In genomic region chr19:14703833-14704232, GRCh38 we compare ENCODE assay signal across 31 cellular contexts. TPM values are rescaled to one million over a fixed set of nuclear protein-coding genes. Genes with fewer than 3 reads are reported as not detected.
"Had no signal": no experiment of that assay in that cellular context is flagged by ENCODE, and none has a peak within 500 bp of the region (broad histone marks: within the 10 kb centered on the region; RNA-seq: fewer than 3 reads in every experiment).

No MANE protein-coding gene starts in this region.

- DNase-seq: activated B cell treated with CpG ODN at 0.5 μM for 24 hours; activated CD4-positive, alpha-beta memory T cell treated with anti-CD3 and anti-CD28 coated beads, Interleukin-2, amount 10 ng/mL, durations not matched to agents 7 days and 5 days; activated CD4-positive, alpha-beta T cell treated with anti-CD3 and anti-CD28 coated beads for 4 hours; activated CD4-positive, alpha-beta T cell treated with anti-CD3 and anti-CD28 coated beads, Interleukin-2, amount 10 ng/mL, durations not matched to agents 24 days and 14 days; activated CD4-positive, alpha-beta T cell treated with anti-CD3 and anti-CD28 coated beads, Interleukin-2, amount 50 U/mL, for 48 hours; activated CD4-positive, CD25-positive, alpha-beta regulatory T cell treated with anti-CD3 and anti-CD28 coated beads, Interleukin-2, amount 50 U/mL, for 72 hours; activated CD8-positive, alpha-beta memory T cell treated with anti-CD3 and anti-CD28 coated beads for 24 hours; activated CD8-positive, alpha-beta memory T cell treated with anti-CD3 and anti-CD28 coated beads, Interleukin-2, amount 10 ng/mL, durations not matched to agents 7 days and 5 days; activated CD8-positive, alpha-beta memory T cell treated with anti-CD3 and anti-CD28 coated beads, Interleukin-2, amount 50 U/mL, for 48 hours; activated CD8-positive, alpha-beta T cell treated with anti-CD3 and anti-CD28 coated beads, Interleukin-2, amount 10 ng/mL, durations not matched to agents 7 days and 5 days; activated effector memory CD4-positive, alpha-beta T cell treated with anti-CD3 and anti-CD28 coated beads, Interleukin-2, amount 50 U/mL, for 16 hours; activated gamma-delta T cell treated with Interleukin-2 at 50 U/mL for 16 hours; activated naive CD4-positive, alpha-beta T cell; activated naive CD4-positive, alpha-beta T cell treated with anti-CD3 and anti-CD28 coated beads for 36 hours; activated naive CD4-positive, alpha-beta T cell treated with anti-CD3 and anti-CD28 coated beads, Interleukin-2, amount 50 U/mL, for 16 hours; activated naive CD8-positive, alpha-beta T cell treated with anti-CD3 and anti-CD28 coated beads for 36 hours; activated T-cell treated with anti-CD3 and anti-CD28 coated beads, Interleukin-2, amount 50 U/mL, for 24 hours; activated T-cell treated with anti-CD3 and anti-CD28 coated beads, Interleukin-2, amount 50 U/mL, for 48 hours; amniotic stem cell; aorta; body of pancreas; brain microvascular endothelial cell; central memory CD4-positive, alpha-beta T cell; cerebellar nuclear complex; T-helper 1 cell; T-helper 2 cell; T-helper 9 cell had no signal

- H3K4me1 Mint-ChIP-seq: activated B cell treated with CpG ODN at 0.5 μM for 24 hours; activated CD4-positive, alpha-beta memory T cell treated with anti-CD3 and anti-CD28 coated beads, Interleukin-2, amount 10 ng/mL, durations not matched to agents 7 days and 5 days; activated CD4-positive, alpha-beta T cell treated with anti-CD3 and anti-CD28 coated beads, Interleukin-2, amount 10 ng/mL, durations not matched to agents 24 days and 14 days; activated CD8-positive, alpha-beta memory T cell treated with anti-CD3 and anti-CD28 coated beads, Interleukin-2, amount 10 ng/mL, durations not matched to agents 7 days and 5 days; activated naive CD8-positive, alpha-beta T cell treated with anti-CD3 and anti-CD28 coated beads for 36 hours had no signal

- ATAC-seq: activated CD8-positive, alpha-beta memory T cell treated with anti-CD3 and anti-CD28 coated beads, Interleukin-2, amount 10 ng/mL, durations not matched to agents 7 days and 5 days; activated CD8-positive, alpha-beta T cell treated with anti-CD3 and anti-CD28 coated beads, Interleukin-2, amount 10 ng/mL, durations not matched to agents 7 days and 5 days; activated naive CD4-positive, alpha-beta T cell treated with anti-CD3 and anti-CD28 coated beads, Interleukin-2, amount 50 U/mL, for 72 hours; body of pancreas had no signal

- H3K9me3 Mint-ChIP-seq: activated T-cell treated with anti-CD3 and anti-CD28 coated beads, Interleukin-2, amount 50 U/mL, for 24 hours had no signal

- H3K27me3 Mint-ChIP-seq: activated B cell treated with CpG ODN at 0.5 μM for 24 hours; activated CD4-positive, alpha-beta memory T cell treated with anti-CD3 and anti-CD28 coated beads, Interleukin-2, amount 10 ng/mL, durations not matched to agents 7 days and 5 days; activated CD4-positive, alpha-beta T cell treated with anti-CD3 and anti-CD28 coated beads, Interleukin-2, amount 10 ng/mL, durations not matched to agents 24 days and 14 days; activated CD8-positive, alpha-beta memory T cell treated with anti-CD3 and anti-CD28 coated beads, Interleukin-2, amount 10 ng/mL, durations not matched to agents 7 days and 5 days; activated naive CD8-positive, alpha-beta T cell treated with anti-CD3 and anti-CD28 coated beads for 36 hours; activated T-cell treated with anti-CD3 and anti-CD28 coated beads, Interleukin-2, amount 50 U/mL, for 24 hours had no signal

- H3K4me3 Mint-ChIP-seq: activated B cell treated with CpG ODN at 0.5 μM for 24 hours; activated CD4-positive, alpha-beta memory T cell treated with anti-CD3 and anti-CD28 coated beads, Interleukin-2, amount 10 ng/mL, durations not matched to agents 7 days and 5 days; activated CD4-positive, alpha-beta T cell treated with anti-CD3 and anti-CD28 coated beads, Interleukin-2, amount 10 ng/mL, durations not matched to agents 24 days and 14 days; activated CD8-positive, alpha-beta memory T cell treated with anti-CD3 and anti-CD28 coated beads, Interleukin-2, amount 10 ng/mL, durations not matched to agents 7 days and 5 days; activated CD8-positive, alpha-beta T cell treated with anti-CD3 and anti-CD28 coated beads, Interleukin-2, amount 10 ng/mL, durations not matched to agents 7 days and 5 days; activated naive CD4-positive, alpha-beta T cell treated with anti-CD3 and anti-CD28 coated beads for 36 hours; activated naive CD8-positive, alpha-beta T cell treated with anti-CD3 and anti-CD28 coated beads for 36 hours; activated T-cell treated with anti-CD3 and anti-CD28 coated beads, Interleukin-2, amount 50 U/mL, for 24 hours; T-helper 1 cell treated with Interleukin-12 subunit alpha and Interleukin-12 subunit beta and Interleukin-4 antibody, amounts not matched to agents 30 μg/mL and 1 μg/mL, for 36 hours; T-helper 2 cell treated with Interferon-gamma antibody and Interleukin-4, amounts not matched to agents 5 μg/mL and 100 μg/mL, for 36 hours had no signal

- H3K27ac Mint-ChIP-seq: activated B cell treated with CpG ODN at 0.5 μM for 24 hours; activated CD4-positive, alpha-beta memory T cell treated with anti-CD3 and anti-CD28 coated beads, Interleukin-2, amount 10 ng/mL, durations not matched to agents 7 days and 5 days; activated CD4-positive, alpha-beta T cell treated with anti-CD3 and anti-CD28 coated beads, Interleukin-2, amount 10 ng/mL, durations not matched to agents 24 days and 14 days; activated CD8-positive, alpha-beta memory T cell treated with anti-CD3 and anti-CD28 coated beads, Interleukin-2, amount 10 ng/mL, durations not matched to agents 7 days and 5 days; activated CD8-positive, alpha-beta T cell treated with anti-CD3 and anti-CD28 coated beads, Interleukin-2, amount 10 ng/mL, durations not matched to agents 7 days and 5 days; activated naive CD4-positive, alpha-beta T cell treated with anti-CD3 and anti-CD28 coated beads for 36 hours; activated naive CD8-positive, alpha-beta T cell treated with anti-CD3 and anti-CD28 coated beads for 36 hours; activated T-cell treated with anti-CD3 and anti-CD28 coated beads, Interleukin-2, amount 50 U/mL, for 24 hours; T-helper 1 cell treated with Interleukin-12 subunit alpha and Interleukin-12 subunit beta and Interleukin-4 antibody, amounts not matched to agents 30 μg/mL and 1 μg/mL, for 36 hours; T-helper 2 cell treated with Interferon-gamma antibody and Interleukin-4, amounts not matched to agents 5 μg/mL and 100 μg/mL, for 36 hours had no signal

RNA-seq across cellular contexts. Expression of gene ADGRE3, which starts 29.2 kb away (rescaled TPM):
- total RNA-seq: activated B cell treated with CpG ODN at 0.5 μM for 24 hours; activated CD4-positive, alpha-beta memory T cell treated with anti-CD3 and anti-CD28 coated beads, Interleukin-2, amount 10 ng/mL, durations not matched to agents 7 days and 5 days; activated CD4-positive, alpha-beta T cell treated with anti-CD3 and anti-CD28 coated beads, Interleukin-2, amount 10 ng/mL, durations not matched to agents 24 days and 14 days; activated CD8-positive, alpha-beta memory T cell treated with anti-CD3 and anti-CD28 coated beads, Interleukin-2, amount 10 ng/mL, durations not matched to agents 7 days and 5 days; activated CD8-positive, alpha-beta T cell treated with anti-CD3 and anti-CD28 coated beads, Interleukin-2, amount 10 ng/mL, durations not matched to agents 7 days and 5 days; activated naive CD4-positive, alpha-beta T cell treated with anti-CD3 and anti-CD28 coated beads for 36 hours; activated naive CD4-positive, alpha-beta T cell treated with anti-CD3 and anti-CD28 coated beads, Interleukin-2, amount 50 U/mL, for 72 hours; activated naive CD8-positive, alpha-beta T cell treated with anti-CD3 and anti-CD28 coated beads for 36 hours; astrocyte; body of pancreas had no signal
